In genomic region chr11:74650498-74650897, GRCh38 we compare ENCODE assay signal across 16 cellular contexts. TPM values are rescaled to one million over a fixed set of nuclear protein-coding genes. Genes with fewer than 3 reads are reported as not detected.
DNase-seq lines count a peak whose midpoint lies in the region; ATAC-seq and TF ChIP-seq lines count a peak whose summit lies in the region.
"Had no signal": no experiment of that assay in that cellular context is flagged by ENCODE, and none has a peak within 500 bp of the region (broad histone marks: within the 10 kb centered on the region; RNA-seq: fewer than 3 reads in every experiment).

No MANE protein-coding gene starts in this region.

- CTCF ChIA-PET in activated naive CD4-positive, alpha-beta T cell treated with anti-CD3 and anti-CD28 coated beads for 36 hours (lab: Charles Lee): interaction anchor here (0.6 kb wide), 1 partner anchor 433 kb away, joined by 3 read pairs; no protein-coding TSS in a partner anchor

- no peak for ATAC-seq in activated naive CD4-positive, alpha-beta T cell treated with anti-CD3 and anti-CD28 coated beads, Interleukin-2, amount 50 U/mL, for 72 hours
- ATAC-seq in stimulated activated naive B cell treated with anti-CD40 and anti-IgM and Interleukin-4, amounts not matched to agents 10 μg/mL and 1 μg/mL and 100 μg/mL, for 72 hours (replicated peaks): no peak
- ATAC-seq: HCT116, T-helper 17 cell had no signal

- no peaks in the 10 kb centered on the region for H3K9me3 Mint-ChIP-seq in activated naive CD4-positive, alpha-beta T cell treated with anti-CD3 and anti-CD28 coated beads, Interleukin-2, amount 50 U/mL, for 72 hours
- H3K9me3 Mint-ChIP-seq in activated naive CD4-positive, alpha-beta T cell treated with anti-CD3 and anti-CD28 coated beads for 36 hours: no peaks in the 10 kb centered on the region
- H3K9me3 Mint-ChIP-seq in stimulated activated naive B cell treated with anti-CD40 and anti-IgM and Interleukin-4, amounts not matched to agents 10 μg/mL and 1 μg/mL and 100 μg/mL, for 72 hours: peaks cover 4 to 8% of the 10 kb centered on the region in 2 donors
- H3K9me3 Mint-ChIP-seq: activated naive CD8-positive, alpha-beta T cell treated with anti-CD3 and anti-CD28 coated beads for 36 hours; endodermal cell had no signal

- H3K4me1 Mint-ChIP-seq in activated naive CD4-positive, alpha-beta T cell treated with anti-CD3 and anti-CD28 coated beads for 36 hours (ENCODE audit: low read depth): no peaks in the 10 kb centered on the region
- H3K4me1 Mint-ChIP-seq in stimulated activated naive B cell treated with anti-CD40 and anti-IgM and Interleukin-4, amounts not matched to agents 10 μg/mL and 1 μg/mL and 100 μg/mL, for 72 hours: no peaks in the 10 kb centered on the region
- H3K4me1 Mint-ChIP-seq: activated naive CD8-positive, alpha-beta T cell treated with anti-CD3 and anti-CD28 coated beads for 36 hours; CD4-positive, CD25-positive, alpha-beta regulatory T cell; T-helper 17 cell had no signal

- no peaks in the 10 kb centered on the region for H3K27me3 Mint-ChIP-seq in activated naive CD4-positive, alpha-beta T cell treated with anti-CD3 and anti-CD28 coated beads for 36 hours (ENCODE audit: low read depth)
- no peaks in the 10 kb centered on the region for H3K27me3 Mint-ChIP-seq in stimulated activated naive B cell treated with anti-CD40 and anti-IgM and Interleukin-4, amounts not matched to agents 10 μg/mL and 1 μg/mL and 100 μg/mL, for 72 hours
- H3K27me3 Mint-ChIP-seq: activated naive CD8-positive, alpha-beta T cell treated with anti-CD3 and anti-CD28 coated beads for 36 hours; CD4-positive, CD25-positive, alpha-beta regulatory T cell; T-helper 17 cell had no signal

- TF ChIP-seq POLR2A in sigmoid colon (IDR thresholded peaks at IDR 0.05): no peak

- H3K4me3 Mint-ChIP-seq in activated naive CD4-positive, alpha-beta T cell treated with anti-CD3 and anti-CD28 coated beads for 36 hours: no peak overlapping the region
- no peak overlapping the region for H3K4me3 Mint-ChIP-seq in stimulated activated naive B cell treated with anti-CD40 and anti-IgM and Interleukin-4, amounts not matched to agents 10 μg/mL and 1 μg/mL and 100 μg/mL, for 72 hours
- H3K4me3 Mint-ChIP-seq: activated naive CD8-positive, alpha-beta T cell treated with anti-CD3 and anti-CD28 coated beads for 36 hours; CD4-positive, CD25-positive, alpha-beta regulatory T cell; endodermal cell; T-helper 17 cell had no signal

- DNase-seq in GM04503 (ENCODE audit: low read depth) (peak; percentile 33), NCI-H510A treated with DMSO at 0.1 percent for 48 hours (lab: John Stamatoyannopoulos, UW) (peak; percentile 80), fibroblast of villous mesenchyme (ENCODE audit: low read depth) (peak; percentile 96), sigmoid colon (peak; percentile 77)
- no peak for DNase-seq in activated naive CD4-positive, alpha-beta T cell treated with anti-CD3 and anti-CD28 coated beads, Interleukin-2, amount 50 U/mL, for 72 hours (ENCODE audit: low spot score in 2 of 2)
- no peak for DNase-seq in activated naive CD4-positive, alpha-beta T cell treated with anti-CD3 and anti-CD28 coated beads for 36 hours
- no peak for DNase-seq in stimulated activated naive B cell treated with anti-CD40 and anti-IgM and Interleukin-4, amounts not matched to agents 10 μg/mL and 1 μg/mL and 100 μg/mL, for 72 hours
- DNase-seq: activated naive CD8-positive, alpha-beta T cell treated with anti-CD3 and anti-CD28 coated beads for 36 hours; activated T-cell treated with anti-CD3 and anti-CD28 coated beads for 4 hours; CD4-positive, CD25-positive, alpha-beta regulatory T cell; central memory CD4-positive, alpha-beta T cell; endodermal cell; islet precursor cell; NCI-H1694; T-helper 17 cell had no signal

- H3K36me3 Mint-ChIP-seq in activated naive CD4-positive, alpha-beta T cell treated with anti-CD3 and anti-CD28 coated beads, Interleukin-2, amount 50 U/mL, for 72 hours: peaks cover 31 to 54% of the 10 kb centered on the region in 2 donors
- peaks cover 64% of the 10 kb centered on the region for H3K36me3 Mint-ChIP-seq in activated naive CD4-positive, alpha-beta T cell treated with anti-CD3 and anti-CD28 coated beads for 36 hours (ENCODE audit: low read depth)
- H3K36me3 Mint-ChIP-seq in stimulated activated naive B cell treated with anti-CD40 and anti-IgM and Interleukin-4, amounts not matched to agents 10 μg/mL and 1 μg/mL and 100 μg/mL, for 72 hours: peaks cover 41 to 65% of the 10 kb centered on the region in 2 donors

- 79 to 82% methylated on average over 2 of the region's 2 CpGs for WGBS in sigmoid colon, 2 donors

- H3K9me3 ChIP-seq in sigmoid colon: no peaks in the 10 kb centered on the region

- no peak for TF ChIP-seq CTCF in fibroblast of villous mesenchyme (IDR thresholded peaks at IDR 0.05; ENCODE audit: insufficient read depth, low read depth, low read length)
- no peak for TF ChIP-seq CTCF in sigmoid colon (IDR thresholded peaks at IDR 0.05)

- no peak overlapping the region for H3K4me3 ChIP-seq in fibroblast of villous mesenchyme (ENCODE audit: low read depth, low read length)
- H3K4me3 ChIP-seq in sigmoid colon: no peak overlapping the region

- peaks cover 0 to 57% (median 36%) of the 10 kb centered on the region in 4 donors for H3K4me1 ChIP-seq in sigmoid colon

- H3K27me3 ChIP-seq in sigmoid colon: no peaks in the 10 kb centered on the region

- TF ChIP-seq EP300 in sigmoid colon (IDR thresholded peaks at IDR 0.05): no peak

- no peaks in the 10 kb centered on the region for H3K36me3 ChIP-seq in sigmoid colon

- peak overlapping the region in 2 of 4 donors; percentile 85 to 89 for H3K27ac ChIP-seq in sigmoid colon

- no peak overlapping the region for H3K27ac Mint-ChIP-seq in activated naive CD4-positive, alpha-beta T cell treated with anti-CD3 and anti-CD28 coated beads, Interleukin-2, amount 50 U/mL, for 72 hours
- H3K27ac Mint-ChIP-seq in activated naive CD4-positive, alpha-beta T cell treated with anti-CD3 and anti-CD28 coated beads for 36 hours: no peak overlapping the region
- no peak overlapping the region for H3K27ac Mint-ChIP-seq in stimulated activated naive B cell treated with anti-CD40 and anti-IgM and Interleukin-4, amounts not matched to agents 10 μg/mL and 1 μg/mL and 100 μg/mL, for 72 hours
- H3K27ac Mint-ChIP-seq: activated naive CD8-positive, alpha-beta T cell treated with anti-CD3 and anti-CD28 coated beads for 36 hours; endodermal cell; T-helper 17 cell had no signal

- intact Hi-C loops in sigmoid colon (cut with DNase I): no loop called here
- intact Hi-C loops in activated naive CD4-positive, alpha-beta T cell treated with anti-CD3 and anti-CD28 coated beads for 36 hours (cut with micrococcal nuclease): no loop called here

RNA-seq across cellular contexts. Expression of gene POLD3, which starts 58.1 kb away (rescaled TPM):
- total RNA-seq in fibroblast of villous mesenchyme: 9.0 and 13.8 TPM in 2 replicates
- total RNA-seq in sigmoid colon: 10 to 100 TPM; 11.2 to 23.0 (median 14.8) TPM
- 10 to 100 TPM; 13.2 to 21.4 (median 14.1) TPM for polyA plus RNA-seq in sigmoid colon
- total RNA-seq in activated naive CD4-positive, alpha-beta T cell treated with anti-CD3 and anti-CD28 coated beads, Interleukin-2, amount 50 U/mL, for 72 hours: 10 to 100 TPM; 65.9 to 79.3 TPM
- total RNA-seq in activated naive CD4-positive, alpha-beta T cell treated with anti-CD3 and anti-CD28 coated beads for 36 hours: 10 to 100 TPM; 84.8 to 91.9 TPM

Comparison
In these comparisons a context has a peak if more than half of its experiments do, and no peak if none do; other contexts are left out.
1. DNase-seq: peak in GM04503 (single experiment), NCI-H510A treated with DMSO at 0.1 percent for 48 hours (single experiment), fibroblast of villous mesenchyme (single experiment) and sigmoid colon (single experiment); none in activated naive CD4-positive, alpha-beta T cell treated with anti-CD3 and anti-CD28 coated beads, Interleukin-2, amount 50 U/mL, for 72 hours (0 of 2), activated naive CD4-positive, alpha-beta T cell treated with anti-CD3 and anti-CD28 coated beads for 36 hours (single experiment) and stimulated activated naive B cell treated with anti-CD40 and anti-IgM and Interleukin-4, amounts not matched to agents 10 μg/mL and 1 μg/mL and 100 μg/mL, for 72 hours (single experiment).